14 cellular contexts compared by ENCODE assay signal in genomic region chr5:102666164-102666951, GRCh38.
DNase-seq lines count a peak whose midpoint lies in the region; FAIRE-seq and TF ChIP-seq lines count a peak whose summit lies in the region.
"Had no signal": no experiment of that assay in that cellular context is flagged by ENCODE, and none has a peak within 500 bp of the region (broad histone marks: within the 10 kb centered on the region; RNA-seq: fewer than 3 reads in every experiment).

No MANE protein-coding gene starts in this region.

- DNase-seq in DMS79 treated with DMSO at 0.1 percent for 48 hours (lab: John Stamatoyannopoulos, UW) (peak; percentile 53), NCI-H2029 treated with DMSO at 0.1 percent for 48 hours (lab: John Stamatoyannopoulos, UW) (peak; percentile 77), adrenal gland (peak; percentile 49 to 83 (median 56)), neural progenitor cell (ENCODE audit: low spot score) (peak; percentile 40), kidney tubule cell (ENCODE audit: low spot score) (no peak), HK-2 (ENCODE audit: unreplicated experiment) (no peak), frontal cortex (ENCODE audit: low spot score in 2 of 2) (no peak), vagina (ENCODE audit: extremely low spot score in 2 of 2) (no peak)
- DNase-seq: activated CD4-positive, alpha-beta T cell treated with anti-CD3 and anti-CD28 coated beads for 36 hours; activated naive CD4-positive, alpha-beta T cell; mesenchymal stem cell; NCI-H2081 treated with DMSO at 0.1 percent for 48 hours; transverse colon had no signal

- peaks cover 16% of the 10 kb centered on the region for H3K4me1 Mint-ChIP-seq in neural progenitor cell
- H3K4me1 Mint-ChIP-seq: activated CD4-positive, alpha-beta T cell treated with anti-CD3 and anti-CD28 coated beads for 36 hours had no signal

- H3K27me3 Mint-ChIP-seq in neural progenitor cell (ENCODE audit: insufficient read depth, low read depth), result peaks cover 6% of the 10 kb centered on the region
- H3K27me3 Mint-ChIP-seq: dendritic cell treated with granulocyte-macrophage colony-stimulating factor and Interleukin-4, amounts not matched to agents 40 ng/mL and 50 ng/mL, for 4 days had no signal

- intact Hi-C loops in adrenal gland (cut with DNase I), result loop anchor here in 1 of 2 donors (10.0 kb wide), 1 partner anchor 82 kb away; no protein-coding TSS in a partner anchor
- intact Hi-C loops in vagina (cut with DNase I), result no loop called here

- H3K4me3 ChIP-seq in adrenal gland, result no peak overlapping the region
- no peak overlapping the region for H3K4me3 ChIP-seq in neural progenitor cell
- H3K4me3 ChIP-seq in vagina, result no peak overlapping the region
- H3K4me3 ChIP-seq: transverse colon had no signal

- 52 to 58% (median 54%) methylated on average over 4 of the region's 4 CpGs for WGBS in adrenal gland, 4 donors

- peaks cover 11% of the 10 kb centered on the region for H3K9me3 Mint-ChIP-seq in neural progenitor cell
- H3K9me3 Mint-ChIP-seq: dendritic cell treated with granulocyte-macrophage colony-stimulating factor and Interleukin-4, amounts not matched to agents 40 ng/mL and 50 ng/mL, for 4 days had no signal

- no peaks in the 10 kb centered on the region for H4K20me1 ChIP-seq in neural progenitor cell (ENCODE audit: low read depth)

- H3K9me3 ChIP-seq in adrenal gland (replicated peaks in 1 of 3), result no peaks in the 10 kb centered on the region
- no peaks in the 10 kb centered on the region for H3K9me3 ChIP-seq in neural progenitor cell (ENCODE audit: low read depth)
- no peaks in the 10 kb centered on the region for H3K9me3 ChIP-seq in vagina
- H3K9me3 ChIP-seq: transverse colon had no signal

- FAIRE-seq in frontal cortex (lab: Jason Lieb, UNC), result no peak

- no peak overlapping the region for H3K27ac Mint-ChIP-seq in neural progenitor cell
- H3K27ac Mint-ChIP-seq: activated CD4-positive, alpha-beta T cell treated with anti-CD3 and anti-CD28 coated beads for 36 hours; dendritic cell treated with granulocyte-macrophage colony-stimulating factor and Interleukin-4, amounts not matched to agents 40 ng/mL and 50 ng/mL, for 4 days had no signal

- TF ChIP-seq POLR2A in adrenal gland (IDR thresholded peaks at IDR 0.05) (no peak), vagina (IDR thresholded peaks at IDR 0.05) (no peak)

- H2AFZ ChIP-seq in neural progenitor cell (replicated peaks), result no peak overlapping the region

- no peak overlapping the region for H3K4me3 Mint-ChIP-seq in neural progenitor cell
- H3K4me3 Mint-ChIP-seq: activated CD4-positive, alpha-beta T cell treated with anti-CD3 and anti-CD28 coated beads for 36 hours; dendritic cell treated with granulocyte-macrophage colony-stimulating factor and Interleukin-4, amounts not matched to agents 40 ng/mL and 50 ng/mL, for 4 days had no signal

- H3K27me3 ChIP-seq in adrenal gland (no peaks in the 10 kb centered on the region), neural progenitor cell (no peaks in the 10 kb centered on the region), vagina (no peaks in the 10 kb centered on the region)
- H3K27me3 ChIP-seq: transverse colon had no signal

- H3K4me2 ChIP-seq in neural progenitor cell, result no peak overlapping the region

- peaks cover 3% of the 10 kb centered on the region for H3K79me2 ChIP-seq in neural progenitor cell (ENCODE audit: low read depth)

- H3K36me3 Mint-ChIP-seq in neural progenitor cell, result peaks cover 12% of the 10 kb centered on the region

- H3F3A ChIP-seq in neural progenitor cell (ENCODE audit: low read depth), result no peaks in the 10 kb centered on the region

- H3K4me1 ChIP-seq in adrenal gland (replicated peaks in 1 of 2) (peaks cover 31 to 35% of the 10 kb centered on the region in 2 donors), neural progenitor cell (peaks cover 29% of the 10 kb centered on the region), vagina (peaks cover 17% of the 10 kb centered on the region)
- H3K4me1 ChIP-seq: transverse colon had no signal

- H3K36me3 ChIP-seq in adrenal gland (replicated peaks in 1 of 2) (no peaks in the 10 kb centered on the region), neural progenitor cell (no peaks in the 10 kb centered on the region), vagina (no peaks in the 10 kb centered on the region)
- H3K36me3 ChIP-seq: transverse colon had no signal

- no peak overlapping the region for H3K9ac ChIP-seq in neural progenitor cell

- H3K27ac ChIP-seq in adrenal gland, result peak overlapping the region; percentile 24 to 85 (median 72)
- H3K27ac ChIP-seq in neural progenitor cell, result no peak overlapping the region
- no peak overlapping the region for H3K27ac ChIP-seq in vagina
- H3K27ac ChIP-seq: transverse colon had no signal

- TF ChIP-seq CTCF in adrenal gland (IDR thresholded peaks at IDR 0.05) (no peak), neural progenitor cell (IDR thresholded peaks at IDR 0.05) (no peak), vagina (IDR thresholded peaks at IDR 0.05) (no peak)

Comparison
In these comparisons a context has a peak if more than half of its experiments do, and no peak if none do; other contexts are left out.
1. DNase-seq: peak in DMS79 treated with DMSO at 0.1 percent for 48 hours (single experiment), NCI-H2029 treated with DMSO at 0.1 percent for 48 hours (single experiment), adrenal gland (7 of 7) and neural progenitor cell (single experiment); none in kidney tubule cell (single experiment), HK-2 (single experiment), frontal cortex (0 of 2) and vagina (0 of 2).
2. H3K27ac ChIP-seq: peak in adrenal gland (5 of 5); none in neural progenitor cell (single experiment) and vagina (single experiment).